In genomic region chr5:73514418-73514817, GRCh38 we compare ENCODE assay signal across 26 cellular contexts.
"Had no signal": no experiment of that assay in that cellular context is flagged by ENCODE, and none has a peak within 500 bp of the region (broad histone marks: within the 10 kb centered on the region; RNA-seq: fewer than 3 reads in every experiment).

No MANE protein-coding gene starts in this region.

- H3K4me3 Mint-ChIP-seq: activated naive CD8-positive, alpha-beta T cell treated with anti-CD3 and anti-CD28 coated beads for 36 hours; activated T-cell treated with anti-CD3 and anti-CD28 coated beads, Interleukin-2, amount 50 U/mL, for 4 hours; endodermal cell; immature natural killer cell; natural killer cell; stimulated activated memory B cell treated with anti-CD40 and anti-IgM and Interleukin-4, amounts not matched to agents 10 μg/mL and 1 μg/mL and 100 μg/mL, for 72 hours; T-helper 1 cell treated with Interleukin-12 subunit alpha and Interleukin-12 subunit beta and Interleukin-4 antibody, amounts not matched to agents 30 μg/mL and 1 μg/mL, for 36 hours; type B pancreatic cell had no signal

- H3K36me3 Mint-ChIP-seq: activated naive CD8-positive, alpha-beta T cell treated with anti-CD3 and anti-CD28 coated beads for 36 hours; natural killer cell; stimulated activated memory B cell treated with anti-CD40 and anti-IgM and Interleukin-4, amounts not matched to agents 10 μg/mL and 1 μg/mL and 100 μg/mL, for 72 hours; type B pancreatic cell had no signal

- ATAC-seq: activated T-cell treated with anti-CD3 and anti-CD28 coated beads, Interleukin-2, amount 50 U/mL, for 4 hours; foreskin keratinocyte; natural killer cell; stimulated activated memory B cell treated with anti-CD40 and anti-IgM and Interleukin-4, amounts not matched to agents 10 μg/mL and 1 μg/mL and 100 μg/mL, for 72 hours had no signal

- H3K4me1 ChIP-seq: sigmoid colon, testis had no signal

- H3K4me1 Mint-ChIP-seq: activated naive CD8-positive, alpha-beta T cell treated with anti-CD3 and anti-CD28 coated beads for 36 hours had no signal

- DNase-seq: activated CD4-positive, alpha-beta T cell treated with anti-CD3 and anti-CD28 coated beads for 4 hours; activated CD4-positive, alpha-beta T cell treated with anti-CD3 and anti-CD28 coated beads, Interleukin-2, amount 50 U/mL, for 48 hours; activated CD4-positive, CD25-positive, alpha-beta regulatory T cell; activated CD8-positive, alpha-beta memory T cell treated with anti-CD3 and anti-CD28 coated beads, Interleukin-2, amount 50 U/mL, for 48 hours; activated naive CD4-positive, alpha-beta T cell; activated naive CD8-positive, alpha-beta T cell treated with anti-CD3 and anti-CD28 coated beads for 36 hours; activated T-cell treated with anti-CD3 and anti-CD28 coated beads, Interleukin-2, amount 50 U/mL, for 4 hours; cerebellar nuclear complex; cortex of kidney; endodermal cell; foreskin keratinocyte; immature natural killer cell; left lung; natural killer cell; retina; sigmoid colon; stimulated activated CD4-positive, alpha-beta T cell treated with anti-CD3 and anti-CD28 coated beads, Interleukin-15, amount 100 ng/mL, for 24 hours; T1000; testis had no signal

- H3K27me3 ChIP-seq: foreskin keratinocyte, left lung, sigmoid colon, testis had no signal

- H3K4me3 ChIP-seq: left lung, lung, sigmoid colon, smooth muscle cell, testis had no signal

- H3K27ac Mint-ChIP-seq: activated naive CD8-positive, alpha-beta T cell treated with anti-CD3 and anti-CD28 coated beads for 36 hours; activated T-helper 2 cell treated with anti-CD3 and anti-CD28 coated beads, Interferon-gamma antibody, Interleukin-2, Interleukin-4, amounts not matched to agents 10 μg/mL and 5 μg/mL and 100 μg/mL, durations not matched to agents 14 hours and 24 hours and 36 hours; endodermal cell; immature natural killer cell; natural killer cell; progenitor cell of endocrine pancreas; stimulated activated memory B cell treated with anti-CD40 and anti-IgM and Interleukin-4, amounts not matched to agents 10 μg/mL and 1 μg/mL and 100 μg/mL, for 72 hours; T-helper 1 cell treated with Interleukin-12 subunit alpha and Interleukin-12 subunit beta and Interleukin-4 antibody, amounts not matched to agents 30 μg/mL and 1 μg/mL, for 36 hours; type B pancreatic cell had no signal

- H3K27ac ChIP-seq: foreskin keratinocyte, sigmoid colon, testis had no signal

- H3K9me3 ChIP-seq: left lung, sigmoid colon, testis had no signal

- H3K36me3 ChIP-seq: left lung, sigmoid colon had no signal

- H3K27me3 Mint-ChIP-seq: activated naive CD8-positive, alpha-beta T cell treated with anti-CD3 and anti-CD28 coated beads for 36 hours; progenitor cell of endocrine pancreas; stimulated activated memory B cell treated with anti-CD40 and anti-IgM and Interleukin-4, amounts not matched to agents 10 μg/mL and 1 μg/mL and 100 μg/mL, for 72 hours; type B pancreatic cell had no signal

- H3K9me3 Mint-ChIP-seq: activated naive CD8-positive, alpha-beta T cell treated with anti-CD3 and anti-CD28 coated beads for 36 hours; activated T-cell treated with anti-CD3 and anti-CD28 coated beads, Interleukin-2, amount 50 U/mL, for 4 hours; activated T-helper 2 cell treated with anti-CD3 and anti-CD28 coated beads, Interferon-gamma antibody, Interleukin-2, Interleukin-4, amounts not matched to agents 10 μg/mL and 5 μg/mL and 100 μg/mL, durations not matched to agents 14 hours and 24 hours and 36 hours; endodermal cell; immature natural killer cell; natural killer cell; stimulated activated memory B cell treated with anti-CD40 and anti-IgM and Interleukin-4, amounts not matched to agents 10 μg/mL and 1 μg/mL and 100 μg/mL, for 72 hours; T-helper 1 cell treated with Interleukin-12 subunit alpha and Interleukin-12 subunit beta and Interleukin-4 antibody, amounts not matched to agents 30 μg/mL and 1 μg/mL, for 36 hours; type B pancreatic cell had no signal
